9 cellular contexts compared by ENCODE assay signal in the genomic region with DNA sequence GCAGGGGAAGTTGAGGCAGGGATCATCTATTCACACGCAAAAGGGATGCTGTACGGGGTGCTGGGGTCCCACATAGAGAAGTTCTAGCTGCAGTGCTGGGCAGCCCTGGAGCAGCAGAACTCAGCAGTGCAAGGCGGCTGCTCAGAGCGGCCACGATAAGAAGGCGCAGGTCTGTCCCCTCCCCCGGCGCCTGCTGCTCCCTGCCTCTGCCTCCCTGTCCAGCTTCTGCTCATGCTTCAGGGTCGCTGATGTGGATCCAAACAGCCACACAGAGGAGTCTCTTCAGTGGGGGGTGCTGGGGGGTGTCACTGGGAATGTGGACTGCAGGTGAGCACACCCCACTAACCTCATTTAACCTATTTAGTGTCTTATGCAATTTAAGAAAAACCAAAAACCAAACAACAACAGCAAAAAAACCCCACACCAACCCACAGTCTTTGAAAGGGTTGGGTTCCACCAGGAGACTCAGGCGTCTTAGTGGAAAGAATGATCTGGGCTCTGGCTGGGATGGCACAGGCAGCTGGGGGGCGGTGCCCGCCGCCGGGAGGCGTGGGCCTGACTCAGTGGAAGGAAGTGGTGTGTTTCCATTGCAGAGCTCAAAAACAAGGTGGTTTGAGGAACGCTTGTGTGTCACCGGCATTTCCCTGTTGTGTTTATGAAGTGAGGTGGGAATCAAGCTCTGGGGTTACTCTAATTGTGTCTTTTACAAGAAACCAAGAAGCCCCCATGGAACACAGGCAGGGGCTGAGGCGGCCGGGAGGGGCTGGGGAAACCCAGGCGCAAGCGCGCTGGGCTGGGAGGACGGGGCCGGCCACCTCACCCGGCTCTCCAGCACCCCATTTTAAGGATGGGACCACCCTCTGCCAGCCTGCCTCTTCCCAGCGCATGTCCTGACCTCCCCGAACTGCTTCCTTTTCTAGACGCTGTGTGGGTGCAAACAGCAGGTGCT. TPM values are rescaled to one million over a fixed set of nuclear protein-coding genes. Genes with fewer than 3 reads are reported as not detected.
DNase-seq lines count a peak whose midpoint lies in the region; ATAC-seq and TF ChIP-seq lines count a peak whose summit lies in the region.
"Had no signal": no experiment of that assay in that cellular context is flagged by ENCODE, and none has a peak within 500 bp of the region (broad histone marks: within the 10 kb centered on the region; RNA-seq: fewer than 3 reads in every experiment).

No MANE protein-coding gene starts in this region.

- peak overlapping the region in 2 of 4 donors; percentile 25 to 30 for H3K4me3 ChIP-seq in esophagus squamous epithelium
- H3K4me3 ChIP-seq in foreskin fibroblast (ENCODE audit: low read depth in 1 of 2, low read length in 2 of 2): no peak overlapping the region
- H3K4me3 ChIP-seq: neural progenitor cell had no signal

- H3K27me3 Mint-ChIP-seq in T-helper 1 cell treated with Interleukin-12 subunit alpha and Interleukin-12 subunit beta and Interleukin-4 antibody, amounts not matched to agents 30 μg/mL and 1 μg/mL, for 36 hours (ENCODE audit: low read depth): no peaks in the 10 kb centered on the region
- H3K27me3 Mint-ChIP-seq in natural killer cell (ENCODE audit: low read depth in 2 of 2) (no peaks in the 10 kb centered on the region), mesothelial cell of epicardium (ENCODE audit: low read depth) (peaks cover 27% of the 10 kb centered on the region), Calu3 (ENCODE audit: unreplicated experiment) (peaks cover under 1% of the 10 kb centered on the region)

- no peaks in the 10 kb centered on the region for H3K9me3 ChIP-seq in esophagus squamous epithelium

- peak overlapping the region; percentile 71 for H3K4me3 Mint-ChIP-seq in T-helper 1 cell treated with Interleukin-12 subunit alpha and Interleukin-12 subunit beta and Interleukin-4 antibody, amounts not matched to agents 30 μg/mL and 1 μg/mL, for 36 hours
- no peak overlapping the region for H3K4me3 Mint-ChIP-seq in natural killer cell
- no peak overlapping the region for H3K4me3 Mint-ChIP-seq in mesothelial cell of epicardium
- no peak overlapping the region for H3K4me3 Mint-ChIP-seq in Calu3 (ENCODE audit: low read depth, unreplicated experiment)
- H3K4me3 Mint-ChIP-seq: neural progenitor cell had no signal

- H3K36me3 ChIP-seq in esophagus squamous epithelium: no peaks in the 10 kb centered on the region
- H3K36me3 ChIP-seq: neural progenitor cell had no signal

- 62 to 67% methylated on average over 10 to 14 of the region's 28 CpGs for WGBS in esophagus squamous epithelium, 2 donors

- intact Hi-C loops in natural killer cell (cut with micrococcal nuclease): no loop called here
- intact Hi-C loops in esophagus squamous epithelium (cut with DNase I): no loop called here
- intact Hi-C loops in Calu3 (cut with micrococcal nuclease; ENCODE audit: unreplicated experiment): no loop called here

- CTCF ChIA-PET in Calu3 (lab: Charles Lee): no interaction called here

- TF ChIP-seq CTCF in natural killer cell (IDR thresholded peaks at IDR 0.05) (no peak), mesothelial cell of epicardium (IDR thresholded peaks at IDR 0.05; ENCODE audit: unreplicated experiment) (no peak), esophagus squamous epithelium (IDR thresholded peaks at IDR 0.05) (no peak), foreskin fibroblast (IDR thresholded peaks at IDR 0.05; ENCODE audit: low read depth, low read length) (no peak), Calu3 (IDR thresholded peaks at IDR 0.05; ENCODE audit: unreplicated experiment) (no peak)

- H3K4me1 ChIP-seq in esophagus squamous epithelium: no peaks in the 10 kb centered on the region

- H3K27ac ChIP-seq in esophagus squamous epithelium: peak overlapping the region in 1 of 4 donors; percentile 21
- H3K27ac ChIP-seq: neural progenitor cell had no signal

- H3K9me3 Mint-ChIP-seq in T-helper 1 cell treated with Interleukin-12 subunit alpha and Interleukin-12 subunit beta and Interleukin-4 antibody, amounts not matched to agents 30 μg/mL and 1 μg/mL, for 36 hours: no peaks in the 10 kb centered on the region
- no peaks in the 10 kb centered on the region for H3K9me3 Mint-ChIP-seq in natural killer cell
- H3K9me3 Mint-ChIP-seq in mesothelial cell of epicardium: peaks cover 12% of the 10 kb centered on the region
- H3K9me3 Mint-ChIP-seq in Calu3 (ENCODE audit: low read depth, unreplicated experiment): no peaks in the 10 kb centered on the region

- H3K36me3 Mint-ChIP-seq in T-helper 1 cell treated with Interleukin-12 subunit alpha and Interleukin-12 subunit beta and Interleukin-4 antibody, amounts not matched to agents 30 μg/mL and 1 μg/mL, for 36 hours (ENCODE audit: low read depth): no peaks in the 10 kb centered on the region
- H3K36me3 Mint-ChIP-seq in natural killer cell (no peaks in the 10 kb centered on the region), mesothelial cell of epicardium (no peaks in the 10 kb centered on the region), Calu3 (ENCODE audit: insufficient read depth, unreplicated experiment) (no peaks in the 10 kb centered on the region)
- H3K36me3 Mint-ChIP-seq: neural progenitor cell had no signal

- H3K27ac Mint-ChIP-seq in T-helper 1 cell treated with Interleukin-12 subunit alpha and Interleukin-12 subunit beta and Interleukin-4 antibody, amounts not matched to agents 30 μg/mL and 1 μg/mL, for 36 hours: peak overlapping the region; percentile 87
- H3K27ac Mint-ChIP-seq in natural killer cell (peak overlapping the region in 1 of 2 donors; percentile 85), mesothelial cell of epicardium (no peak overlapping the region), Calu3 (ENCODE audit: unreplicated experiment) (no peak overlapping the region)
- H3K27ac Mint-ChIP-seq: neural progenitor cell had no signal

- BruUV-seq in Calu3 (replicated peaks; lab: Mats Ljungman, UMichigan): no TSS peak

- peaks cover 52% of the 10 kb centered on the region for H3K4me1 Mint-ChIP-seq in T-helper 1 cell treated with Interleukin-12 subunit alpha and Interleukin-12 subunit beta and Interleukin-4 antibody, amounts not matched to agents 30 μg/mL and 1 μg/mL, for 36 hours (ENCODE audit: low read depth)
- H3K4me1 Mint-ChIP-seq in natural killer cell (peaks cover 23 to 27% of the 10 kb centered on the region in 2 donors), mesothelial cell of epicardium (no peaks in the 10 kb centered on the region), Calu3 (ENCODE audit: low read depth, unreplicated experiment) (no peaks in the 10 kb centered on the region)

- peaks cover 0 to 36% (median 0%) of the 10 kb centered on the region in 4 donors for H3K27me3 ChIP-seq in esophagus squamous epithelium
- H3K27me3 ChIP-seq: neural progenitor cell had no signal

- no peak for TF ChIP-seq POLR2A in esophagus squamous epithelium (IDR thresholded peaks at IDR 0.05)

- DNase-seq in activated T-cell treated with anti-CD3 and anti-CD28 coated beads, Interleukin-2, amount 50 U/mL, for 48 hours: peak; percentile 92 to 96
- peak; percentile 29 for DNase-seq in natural killer cell
- peak; percentile 42 to 61 (median 59) for DNase-seq in stimulated activated naive CD4-positive, alpha-beta T cell (lab: John Stamatoyannopoulos, UW)
- no peak for DNase-seq in mesothelial cell of epicardium (ENCODE audit: low spot score in 2 of 2, unreplicated experiment in 2 of 2)
- DNase-seq in esophagus squamous epithelium (lab: John Stamatoyannopoulos, UW): no peak
- no peak for DNase-seq in foreskin fibroblast
- DNase-seq in Calu3: no peak

- peak; percentile 40 to 70 (median 57) for ATAC-seq in natural killer cell

RNA-seq across cellular contexts. Expression of gene IRF4, which starts 55.1 kb away (rescaled TPM):
- 10 to 100 TPM in 1 of 3 donors, 1 to 10 TPM in 2; 3.5 to 37.5 (median 3.5) TPM for total RNA-seq in natural killer cell
- total RNA-seq in mesothelial cell of epicardium: 0.11 TPM in 1 of 3 replicates, not detected in the others
- total RNA-seq in esophagus squamous epithelium: 1 to 10 TPM in 2 of 4 donors, under 1 TPM in 2; 0.40 to 1.9 (median 1.2) TPM
- total RNA-seq in Calu3 (2022): not detected in 2 replicates

Comparison
In these comparisons a context has a peak if more than half of its experiments do, and no peak if none do; other contexts are left out.
1. DNase-seq: peak in activated T-cell treated with anti-CD3 and anti-CD28 coated beads, Interleukin-2, amount 50 U/mL, for 48 hours (2 of 2), natural killer cell (single experiment) and stimulated activated naive CD4-positive, alpha-beta T cell (6 of 6); none in mesothelial cell of epicardium (0 of 2), esophagus squamous epithelium (single experiment), foreskin fibroblast (0 of 2) and Calu3 (single experiment).